In genomic region chr20:46552460-46553420, GRCh38 we compare ENCODE assay signal across 9 cellular contexts. TPM values are rescaled to one million over a fixed set of nuclear protein-coding genes. Genes with fewer than 3 reads are reported as not detected.
DNase-seq lines count a peak whose midpoint lies in the region; ATAC-seq and TF ChIP-seq lines count a peak whose summit lies in the region.
"Had no signal": no experiment of that assay in that cellular context is flagged by ENCODE, and none has a peak within 500 bp of the region (broad histone marks: within the 10 kb centered on the region; RNA-seq: fewer than 3 reads in every experiment).

No MANE protein-coding gene starts in this region.

- no peak for TF ChIP-seq EP300 in upper lobe of left lung (IDR thresholded peaks at IDR 0.05)

- peaks cover 57% of the 10 kb centered on the region for H3K4me1 Mint-ChIP-seq in activated CD4-positive, alpha-beta T cell treated with anti-CD3 and anti-CD28 coated beads, Interleukin-2, amount 10 ng/mL, durations not matched to agents 24 days and 14 days
- peaks cover 33% of the 10 kb centered on the region for H3K4me1 Mint-ChIP-seq in activated CD4-positive, alpha-beta memory T cell treated with anti-CD3 and anti-CD28 coated beads, Interleukin-2, amount 10 ng/mL, durations not matched to agents 7 days and 5 days

- H3K27ac ChIP-seq in upper lobe of left lung: no peak overlapping the region

- no peaks in the 10 kb centered on the region for H3K9me3 Mint-ChIP-seq in activated CD4-positive, alpha-beta T cell treated with anti-CD3 and anti-CD28 coated beads, Interleukin-2, amount 10 ng/mL, durations not matched to agents 24 days and 14 days
- no peaks in the 10 kb centered on the region for H3K9me3 Mint-ChIP-seq in activated CD4-positive, alpha-beta memory T cell treated with anti-CD3 and anti-CD28 coated beads, Interleukin-2, amount 10 ng/mL, durations not matched to agents 7 days and 5 days

- no peaks in the 10 kb centered on the region for H3K27me3 ChIP-seq in upper lobe of left lung

- no peak for TF ChIP-seq CTCF in upper lobe of left lung (IDR thresholded peaks at IDR 0.05)

- WGBS in upper lobe of left lung, 2 donors: 58 to 67% methylated on average over 4 of the region's 4 CpGs

- no peak overlapping the region for H3K4me3 ChIP-seq in upper lobe of left lung

- intact Hi-C loops in activated CD4-positive, alpha-beta T cell treated with anti-CD3 and anti-CD28 coated beads, Interleukin-2, amount 10 ng/mL, durations not matched to agents 24 days and 14 days (cut with micrococcal nuclease): loop anchor here (1.0 to 2.0 kb wide), 2 partner anchors 7 to 136 kb away; partner anchors contain the start of gene TP53RK

- H3K36me3 ChIP-seq in upper lobe of left lung: no peaks in the 10 kb centered on the region

- CTCF ChIA-PET in activated CD4-positive, alpha-beta memory T cell treated with anti-CD3 and anti-CD28 coated beads, Interleukin-2, amount 10 ng/mL, durations not matched to agents 7 days and 5 days (lab: Charles Lee): interaction anchor here (0.9 to 3.6 kb wide), 9 partner anchors 8 to 832 kb away, joined by 3 to 21 read pairs (median 5); partner anchors contain the start of gene ZNF334

- peak overlapping the region; percentile 94 for H3K27ac Mint-ChIP-seq in activated CD4-positive, alpha-beta T cell treated with anti-CD3 and anti-CD28 coated beads, Interleukin-2, amount 10 ng/mL, durations not matched to agents 24 days and 14 days
- peak overlapping the region; percentile 91 for H3K27ac Mint-ChIP-seq in activated CD4-positive, alpha-beta memory T cell treated with anti-CD3 and anti-CD28 coated beads, Interleukin-2, amount 10 ng/mL, durations not matched to agents 7 days and 5 days

- no peaks in the 10 kb centered on the region for H3K9me3 ChIP-seq in upper lobe of left lung

- no peaks in the 10 kb centered on the region for H3K27me3 Mint-ChIP-seq in activated CD4-positive, alpha-beta T cell treated with anti-CD3 and anti-CD28 coated beads, Interleukin-2, amount 10 ng/mL, durations not matched to agents 24 days and 14 days
- no peaks in the 10 kb centered on the region for H3K27me3 Mint-ChIP-seq in activated CD4-positive, alpha-beta memory T cell treated with anti-CD3 and anti-CD28 coated beads, Interleukin-2, amount 10 ng/mL, durations not matched to agents 7 days and 5 days

- TF ChIP-seq POLR2A in upper lobe of left lung (IDR thresholded peaks at IDR 0.05): no peak

- peak; percentile 88 for DNase-seq in activated CD4-positive, alpha-beta T cell treated with anti-CD3 and anti-CD28 coated beads, Interleukin-2, amount 10 ng/mL, durations not matched to agents 24 days and 14 days
- no peak for DNase-seq in activated CD4-positive, alpha-beta T cell treated with anti-CD3 and anti-CD28 coated beads for 1 hour
- peak; percentile 83 for DNase-seq in activated CD4-positive, alpha-beta memory T cell treated with anti-CD3 and anti-CD28 coated beads, Interleukin-2, amount 10 ng/mL, durations not matched to agents 7 days and 5 days
- peak in 2 of 3 donors; percentile 20 to 38 for DNase-seq in stimulated activated CD4-positive, alpha-beta T cell treated with anti-CD3 and anti-CD28 coated beads, TNF-alpha, amount 100 ng/mL, for 48 hours (ENCODE audit: low read depth in 3 of 3)
- DNase-seq in upper lobe of left lung (no peak), RKO (ENCODE audit: low spot score) (no peak), SW480 (ENCODE audit: low spot score) (no peak)

- H3K4me3 Mint-ChIP-seq in activated CD4-positive, alpha-beta T cell treated with anti-CD3 and anti-CD28 coated beads, Interleukin-2, amount 10 ng/mL, durations not matched to agents 24 days and 14 days: peak overlapping the region; percentile 79
- peak overlapping the region; percentile 50 for H3K4me3 Mint-ChIP-seq in activated CD4-positive, alpha-beta memory T cell treated with anti-CD3 and anti-CD28 coated beads, Interleukin-2, amount 10 ng/mL, durations not matched to agents 7 days and 5 days

- H3K4me1 ChIP-seq in upper lobe of left lung: peaks cover 0 to 5% (median 2%) of the 10 kb centered on the region in 4 donors

- ATAC-seq in HG03196 (IDR thresholded peaks at IDR 0.05; ENCODE audit: unreplicated experiment): peak; percentile 70
- ATAC-seq in upper lobe of left lung (ENCODE audit: low FRiP score in 2 of 2): no peak

- POLR2A ChIA-PET in activated CD4-positive, alpha-beta memory T cell treated with anti-CD3 and anti-CD28 coated beads, Interleukin-2, amount 10 ng/mL, durations not matched to agents 7 days and 5 days (lab: Charles Lee): interaction anchor here (0.6 to 2.0 kb wide), 4 partner anchors 8 to 1198 kb away, joined by 3 to 9 read pairs (median 6); no protein-coding TSS in a partner anchor

- H3K36me3 Mint-ChIP-seq in activated CD4-positive, alpha-beta T cell treated with anti-CD3 and anti-CD28 coated beads, Interleukin-2, amount 10 ng/mL, durations not matched to agents 24 days and 14 days (ENCODE audit: low read depth): no peaks in the 10 kb centered on the region
- H3K36me3 Mint-ChIP-seq in activated CD4-positive, alpha-beta memory T cell treated with anti-CD3 and anti-CD28 coated beads, Interleukin-2, amount 10 ng/mL, durations not matched to agents 7 days and 5 days (ENCODE audit: low read depth): peaks cover 4% of the 10 kb centered on the region

RNA-seq across cellular contexts. Expression of gene OCSTAMP, which starts 2.3 kb away (rescaled TPM):
- total RNA-seq in activated CD4-positive, alpha-beta T cell treated with anti-CD3 and anti-CD28 coated beads, Interleukin-2, amount 10 ng/mL, durations not matched to agents 24 days and 14 days: 0.37 and 0.40 TPM in 2 replicates
- total RNA-seq in activated CD4-positive, alpha-beta memory T cell treated with anti-CD3 and anti-CD28 coated beads, Interleukin-2, amount 10 ng/mL, durations not matched to agents 7 days and 5 days: under 1 TPM in 1 of 2 experiments, not detected in 1; 0.15 TPM
- total RNA-seq in upper lobe of left lung: not detected
- total RNA-seq: T-helper 2 cell treated with Interferon-gamma antibody and Interleukin-4, amounts not matched to agents 100 ng/mL and 5 ng/mL, for 36 hours had no signal

RNA-seq across cellular contexts. Expression of gene ZNF334, which starts 39.4 kb away (rescaled TPM):
- 1.6 and 2.0 TPM in 2 replicates for total RNA-seq in activated CD4-positive, alpha-beta T cell treated with anti-CD3 and anti-CD28 coated beads, Interleukin-2, amount 10 ng/mL, durations not matched to agents 24 days and 14 days
- 1 to 10 TPM; 1.4 TPM for total RNA-seq in activated CD4-positive, alpha-beta memory T cell treated with anti-CD3 and anti-CD28 coated beads, Interleukin-2, amount 10 ng/mL, durations not matched to agents 7 days and 5 days
- 10 to 100 TPM in 2 of 6 donors, 1 to 10 TPM in 4; 1.9 to 27.2 (median 5.2) TPM for total RNA-seq in upper lobe of left lung

Comparison
In these comparisons a context has a peak if more than half of its experiments do, and no peak if none do; other contexts are left out.
1. DNase-seq: peak in activated CD4-positive, alpha-beta T cell treated with anti-CD3 and anti-CD28 coated beads, Interleukin-2, amount 10 ng/mL, durations not matched to agents 24 days and 14 days (single experiment), activated CD4-positive, alpha-beta memory T cell treated with anti-CD3 and anti-CD28 coated beads, Interleukin-2, amount 10 ng/mL, durations not matched to agents 7 days and 5 days (single experiment) and stimulated activated CD4-positive, alpha-beta T cell treated with anti-CD3 and anti-CD28 coated beads, TNF-alpha, amount 100 ng/mL, for 48 hours (2 of 3); none in activated CD4-positive, alpha-beta T cell treated with anti-CD3 and anti-CD28 coated beads for 1 hour (single experiment), upper lobe of left lung (0 of 2), RKO (single experiment) and SW480 (single experiment).